In the genomic region with DNA sequence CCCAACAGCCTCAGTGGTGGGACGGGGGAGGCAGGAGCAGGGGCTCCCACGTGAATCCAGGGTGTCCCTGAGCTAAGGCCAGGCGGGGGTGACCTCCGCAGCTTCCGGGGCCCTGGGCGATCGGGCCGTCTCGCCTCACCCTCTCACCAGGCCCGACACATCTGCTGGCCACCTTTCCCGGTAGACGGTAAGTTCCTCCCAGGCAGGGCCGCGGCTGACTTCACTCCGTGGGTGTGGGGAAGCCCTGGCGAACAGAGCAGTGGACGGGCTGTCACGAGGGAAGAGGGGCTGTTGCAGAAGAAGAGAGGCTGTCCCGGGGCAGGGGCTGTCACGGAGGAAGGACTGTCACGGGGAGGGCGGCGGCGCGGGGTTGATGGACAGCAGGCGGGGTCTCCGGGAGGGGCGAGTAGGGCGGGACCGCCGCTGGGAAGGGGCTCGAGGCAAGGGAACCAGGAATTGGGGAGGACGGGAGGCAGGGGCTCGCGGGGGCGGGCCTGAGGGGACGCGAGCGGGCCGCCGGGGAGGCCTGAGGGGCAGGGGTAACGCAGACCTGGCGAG, we compare ENCODE assay signal across 8 cellular contexts. TPM values are rescaled to one million over a fixed set of nuclear protein-coding genes. Genes with fewer than 3 reads are reported as not detected.
DNase-seq lines count a peak whose midpoint lies in the region; ATAC-seq and TF ChIP-seq lines count a peak whose summit lies in the region.

No MANE protein-coding gene starts in this region.

- H2AFZ ChIP-seq in PC-9 = peak overlapping the region; percentile 80
- H2AFZ ChIP-seq in parathyroid adenoma = peak overlapping the region; percentile 100

- H3K4me3 ChIP-seq in BLaER1 treated with 17β-estradiol and CSF1 and Interleukin-3, amounts not matched to agents 10 nM and 100 nM = peak overlapping the region; percentile 61 to 94 (median 86)
- H3K4me3 ChIP-seq in PC-9 (peak overlapping the region; percentile 80), epithelial cell of esophagus (ENCODE audit: low read length) (peak overlapping the region; percentile 77), parathyroid adenoma (ENCODE audit: low read depth, low read length) (peak overlapping the region; percentile 86)

- peaks cover 0 to 41% (median 34%) of the 10 kb centered on the region in 11 experiments; a peak in 12 of 22 replicates for H3K36me3 ChIP-seq in BLaER1 treated with 17β-estradiol and CSF1 and Interleukin-3, amounts not matched to agents 10 nM and 100 nM
- H3K36me3 ChIP-seq in PC-9 (ENCODE audit: low read depth) (no peaks in the 10 kb centered on the region), parathyroid adenoma (ENCODE audit: control insufficient read depth, insufficient read depth, low read length) (no peaks in the 10 kb centered on the region)

- peaks cover 41 to 91% (median 88%) of the 10 kb centered on the region in 10 experiments for H3K4me1 ChIP-seq in BLaER1 treated with 17β-estradiol and CSF1 and Interleukin-3, amounts not matched to agents 10 nM and 100 nM
- peaks cover 22% of the 10 kb centered on the region for H3K4me1 ChIP-seq in PC-9 (replicated peaks; ENCODE audit: insufficient read depth)
- H3K4me1 ChIP-seq in parathyroid adenoma = peaks cover 3% of the 10 kb centered on the region

- H3K79me2 ChIP-seq in PC-9 (ENCODE audit: low read depth) = peaks cover 10% of the 10 kb centered on the region
- H3K79me2 ChIP-seq in parathyroid adenoma = no peaks in the 10 kb centered on the region

- 0 out of 22 replicates have a peak, but pooled peaks cover 0 to 3% (median 0%) of the 10 kb centered on the region in 11 experiments for H3K27me3 ChIP-seq in BLaER1 treated with 17β-estradiol and CSF1 and Interleukin-3, amounts not matched to agents 10 nM and 100 nM
- H3K27me3 ChIP-seq in PC-9 (ENCODE audit: insufficient read depth, low read depth) = no peaks in the 10 kb centered on the region
- no peaks in the 10 kb centered on the region for H3K27me3 ChIP-seq in parathyroid adenoma (ENCODE audit: control insufficient read depth, insufficient read depth, low read length)

- H3K9me2 ChIP-seq in PC-9 (ENCODE audit: insufficient read depth) = no peaks in the 10 kb centered on the region

- H4K20me1 ChIP-seq in BLaER1 treated with 17β-estradiol and CSF1 and Interleukin-3, amounts not matched to agents 10 nM and 100 nM = peaks cover 0 to 40% (median 35%) of the 10 kb centered on the region in 11 experiments; a peak in 17 of 22 replicates
- H4K20me1 ChIP-seq in PC-9 (ENCODE audit: insufficient read depth) = no peaks in the 10 kb centered on the region; the same call in 1 of the 2 replicates

- peak; percentile 7 for ATAC-seq in GM21390 (IDR thresholded peaks at IDR 0.05; ENCODE audit: unreplicated experiment)

- POLR2A ChIA-PET in PC-9 (lab: Charles Lee; ENCODE audit: unreplicated experiment) = no interaction called here

- CTCF ChIA-PET in PC-9 (lab: Charles Lee) = no interaction called here

- peak overlapping the region; percentile 89 to 99 (median 95) for H3K4me2 ChIP-seq in BLaER1 treated with 17β-estradiol and CSF1 and Interleukin-3, amounts not matched to agents 10 nM and 100 nM
- peak overlapping the region; percentile 86 for H3K4me2 ChIP-seq in PC-9
- peak overlapping the region; percentile 99 for H3K4me2 ChIP-seq in parathyroid adenoma (ENCODE audit: low read length)

- H3F3A ChIP-seq in PC-9 (ENCODE audit: insufficient read depth, low read depth) = peaks cover 21% of the 10 kb centered on the region; the same call in 1 of the 2 replicates

- intact Hi-C loops in PC-9 (cut with micrococcal nuclease; ENCODE audit: unreplicated experiment) = loop anchor here (2.0 kb wide), 1 partner anchor 43 kb away; a partner anchor contains a TSS

- TSS peak; percentile 30 for BruUV-seq in PC-9 (replicated peaks; lab: Mats Ljungman, UMichigan)

- H3K27ac ChIP-seq in BLaER1 treated with 17β-estradiol and CSF1 and Interleukin-3, amounts not matched to agents 10 nM and 100 nM = peak overlapping the region in 10 of 11 experiments; percentile 87 to 96 (median 94); a peak in 20 of 22 replicates
- no peak overlapping the region for H3K27ac ChIP-seq in PC-9
- no peak overlapping the region for H3K27ac ChIP-seq in parathyroid adenoma

- no peak for TF ChIP-seq CTCF in PC-9 (conservative IDR thresholded peaks at IDR 0.05)
- no peak for TF ChIP-seq CTCF in epithelial cell of esophagus (IDR thresholded peaks at IDR 0.05; ENCODE audit: insufficient read depth, low read depth, low read length, missing control alignments)
- no peak for TF ChIP-seq CTCF in parathyroid adenoma (IDR thresholded peaks at IDR 0.05)

- peak overlapping the region; percentile 86 to 95 (median 92) for H3K9ac ChIP-seq in BLaER1 treated with 17β-estradiol and CSF1 and Interleukin-3, amounts not matched to agents 10 nM and 100 nM
- H3K9ac ChIP-seq in parathyroid adenoma = no peak overlapping the region

- no peaks in the 10 kb centered on the region for H3K9me3 ChIP-seq in BLaER1 treated with 17β-estradiol and CSF1 and Interleukin-3, amounts not matched to agents 10 nM and 100 nM (replicated peaks in 1 of 11)
- no peaks in the 10 kb centered on the region for H3K9me3 ChIP-seq in PC-9 (ENCODE audit: insufficient read depth, low read depth)
- no peaks in the 10 kb centered on the region for H3K9me3 ChIP-seq in parathyroid adenoma (ENCODE audit: control insufficient read depth, low read length)

- peak in 1 of 2 experiments; percentile 62 for DNase-seq in PC-9
- DNase-seq in epithelial cell of esophagus (ENCODE audit: low read depth) = no peak
- no peak for DNase-seq in activated gamma-delta T cell (lab: John Stamatoyannopoulos, UW)
- DNase-seq in HT-29 (ENCODE audit: low spot score) = no peak
- no peak for DNase-seq in middle frontal gyrus (ENCODE audit: extremely low spot score, low spot score)

RNA-seq across cellular contexts. Expression of a gene that starts 0.5 kb away (rescaled TPM):
- 105 and 112 TPM in 2 replicates for total RNA-seq in PC-9 (2021)
- total RNA-seq in HT-29 (2014; rRNA removed; shearing (Covaris generic)) = 86.3 and 92.1 TPM in 2 replicates

RNA-seq across cellular contexts. Expression of a gene that starts 10.6 kb away (rescaled TPM):
- total RNA-seq in PC-9 (2021) = 33.6 and 40.7 TPM in 2 replicates
- 97.9 and 106 TPM in 2 replicates for total RNA-seq in HT-29 (2014; rRNA removed; shearing (Covaris generic))

RNA-seq across cellular contexts. Expression of a gene that starts 15.7 kb away (rescaled TPM):
- 8.4 and 16.2 TPM in 2 replicates for total RNA-seq in PC-9 (2021)
- 0.08 and 0.31 TPM in 2 replicates for total RNA-seq in HT-29 (2014; rRNA removed; shearing (Covaris generic))

RNA-seq across cellular contexts. Expression of a gene that starts 33.0 kb away (rescaled TPM):
- total RNA-seq in PC-9 (2021) = 14.3 and 16.4 TPM in 2 replicates
- 2.6 and 4.7 TPM in 2 replicates for total RNA-seq in HT-29 (2014; rRNA removed; shearing (Covaris generic))

RNA-seq across cellular contexts. Expression of a gene that starts 38.2 kb away (rescaled TPM):
- total RNA-seq in PC-9 (2021) = 0.26 and 0.38 TPM in 2 replicates
- not detected in 2 replicates for total RNA-seq in HT-29 (2014; rRNA removed; shearing (Covaris generic))

Comparison
In these comparisons a context has a peak if more than half of its experiments do, and no peak if none do; other contexts are left out.
1. H3K27ac ChIP-seq: peak in BLaER1 treated with 17β-estradiol and CSF1 and Interleukin-3, amounts not matched to agents 10 nM and 100 nM (10 of 11); none in PC-9 (single experiment) and parathyroid adenoma (single experiment).
2. Peak in every context shown above with its lines, with median percentiles within 50 percentile points of each other: H3K4me2 ChIP-seq and H3K4me3 ChIP-seq.